Comparison of ENCODE assay signal across 1 cellular context in the genomic region with DNA sequence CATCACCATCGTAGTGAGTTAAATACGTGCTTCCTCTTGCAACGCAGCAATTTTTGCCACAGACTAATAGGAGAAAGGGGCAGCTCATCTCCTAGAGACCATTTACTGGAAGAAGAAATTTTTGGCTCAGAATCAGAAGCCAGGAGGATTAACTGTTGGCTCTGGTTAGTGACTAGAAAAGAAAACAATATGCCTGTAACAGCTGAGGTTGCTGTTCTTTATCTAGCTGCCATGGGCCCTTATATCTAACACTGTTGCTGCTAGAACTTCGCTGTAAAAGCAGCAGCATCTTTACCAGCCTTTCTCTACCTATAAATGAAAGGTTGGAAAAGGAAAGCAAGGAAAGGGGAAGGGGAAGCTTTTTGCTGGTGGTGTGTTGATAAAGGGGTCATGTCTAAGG.
TF ChIP-seq lines count a peak whose summit lies in the region.

No MANE protein-coding gene starts in this region.

TF ChIP-seq in IMR-90, 13 proteins besides CTCF, POLR2A, EP300 and RAD21 (continued from another document):
- TF ChIP-seq, protein P1, sequence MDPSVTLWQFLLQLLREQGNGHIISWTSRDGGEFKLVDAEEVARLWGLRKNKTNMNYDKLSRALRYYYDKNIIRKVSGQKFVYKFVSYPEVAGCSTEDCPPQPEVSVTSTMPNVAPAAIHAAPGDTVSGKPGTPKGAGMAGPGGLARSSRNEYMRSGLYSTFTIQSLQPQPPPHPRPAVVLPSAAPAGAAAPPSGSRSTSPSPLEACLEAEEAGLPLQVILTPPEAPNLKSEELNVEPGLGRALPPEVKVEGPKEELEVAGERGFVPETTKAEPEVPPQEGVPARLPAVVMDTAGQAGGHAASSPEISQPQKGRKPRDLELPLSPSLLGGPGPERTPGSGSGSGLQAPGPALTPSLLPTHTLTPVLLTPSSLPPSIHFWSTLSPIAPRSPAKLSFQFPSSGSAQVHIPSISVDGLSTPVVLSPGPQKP (IDR thresholded peaks at IDR 0.05; ENCODE audit: borderline replicate concordance, low read depth, low read length): no peak
- no peak for TF ChIP-seq SMC3 (IDR thresholded peaks at IDR 0.05; ENCODE audit: low read depth, low read length)
- TF ChIP-seq MXI1 (IDR thresholded peaks at IDR 0.05; ENCODE audit: borderline replicate concordance, low read depth, low read length): no peak
- TF ChIP-seq BHLHE40 (IDR thresholded peaks at IDR 0.05; ENCODE audit: low read depth, low read length): no peak
- TF ChIP-seq, protein P2, sequence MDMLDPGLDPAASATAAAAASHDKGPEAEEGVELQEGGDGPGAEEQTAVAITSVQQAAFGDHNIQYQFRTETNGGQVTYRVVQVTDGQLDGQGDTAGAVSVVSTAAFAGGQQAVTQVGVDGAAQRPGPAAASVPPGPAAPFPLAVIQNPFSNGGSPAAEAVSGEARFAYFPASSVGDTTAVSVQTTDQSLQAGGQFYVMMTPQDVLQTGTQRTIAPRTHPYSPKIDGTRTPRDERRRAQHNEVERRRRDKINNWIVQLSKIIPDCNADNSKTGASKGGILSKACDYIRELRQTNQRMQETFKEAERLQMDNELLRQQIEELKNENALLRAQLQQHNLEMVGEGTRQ (IDR thresholded peaks at IDR 0.05; ENCODE audit: low read depth, low read length): no peak
